ENCODE assay signal across 1 cellular context in the genomic region with DNA sequence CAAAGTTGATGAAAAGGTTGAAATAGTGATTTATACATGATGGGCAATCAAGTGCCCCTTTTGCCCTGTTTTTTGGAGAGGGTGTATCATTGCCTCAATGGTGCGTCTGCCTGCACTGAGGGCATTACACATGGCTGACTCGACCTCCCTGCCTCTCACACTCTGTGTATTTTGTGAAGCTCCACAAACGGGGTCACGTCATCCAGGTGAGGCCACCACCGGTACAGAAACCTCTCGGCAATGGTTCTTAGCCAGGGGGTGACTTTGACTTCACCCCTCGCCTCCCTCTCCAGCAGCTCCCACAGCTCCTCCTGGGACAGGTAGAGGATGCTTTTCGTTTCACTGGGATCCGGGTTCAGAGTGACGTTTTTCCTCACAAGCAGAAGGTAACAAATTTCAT.
TF ChIP-seq lines count a peak whose summit lies in the region.

No MANE protein-coding gene starts in this region.

TF ChIP-seq in K562, 482 proteins besides CTCF, POLR2A, EP300 and RAD21:
- TF ChIP-seq MYNN (IDR thresholded peaks at IDR 0.05) = peak; percentile 52; the same call in 1 of the 2 replicates
- no peak for TF ChIP-seq MYNN (CRISPR knock-in tag; IDR thresholded peaks at IDR 0.05)
- no peak for TF ChIP-seq PURB (CRISPR knock-in tag; IDR thresholded peaks at IDR 0.05; ENCODE audit: low read depth)
- peak; percentile 54; the same call in 1 of the 2 replicates for TF ChIP-seq POLR2AphosphoS5 (IDR thresholded peaks at IDR 0.05; ENCODE audit: control insufficient read depth, insufficient read depth, low read depth, low read length)
- peak; percentile 60 for TF ChIP-seq SUPT5H (IDR thresholded peaks at IDR 0.05)
